In the genomic region with DNA sequence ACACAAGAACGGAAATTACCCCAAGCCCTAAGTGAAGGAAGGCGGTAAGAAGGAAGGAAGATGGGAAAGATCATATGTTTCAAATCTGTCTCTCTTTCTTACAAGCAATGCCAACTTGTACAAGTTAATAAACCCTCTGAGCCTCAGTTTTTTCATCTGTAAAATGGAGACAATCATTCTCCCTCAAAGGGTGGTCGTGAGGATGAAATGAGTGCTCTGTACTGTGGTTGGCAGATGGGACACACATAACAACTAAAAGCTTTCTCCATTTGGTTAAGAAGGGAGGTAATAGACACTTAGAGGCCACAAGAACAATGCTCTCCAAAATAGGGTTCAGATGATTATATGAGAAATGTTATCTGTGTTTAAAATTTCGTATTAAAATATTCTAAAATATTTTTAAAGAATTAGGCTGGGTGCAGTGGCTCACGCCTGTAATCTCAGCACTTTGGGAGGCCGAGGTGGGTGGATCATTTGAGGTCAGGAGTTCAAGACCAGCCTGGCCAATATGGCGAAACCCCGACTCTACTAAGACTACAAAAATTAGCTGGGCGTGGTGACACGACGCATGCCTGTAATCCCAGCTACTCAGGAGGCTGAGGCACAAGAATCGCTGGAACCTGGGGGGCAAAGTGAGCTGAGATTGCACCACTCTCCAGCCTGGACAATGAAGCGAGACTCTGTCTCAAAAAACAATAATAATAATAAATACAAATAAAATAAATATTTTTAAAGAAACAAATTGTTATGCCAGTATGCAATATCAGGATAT, we compare ENCODE assay signal across 11 cellular contexts.
DNase-seq lines count a peak whose midpoint lies in the region; ATAC-seq and TF ChIP-seq lines count a peak whose summit lies in the region.
"Had no signal": no experiment of that assay in that cellular context is flagged by ENCODE, and none has a peak within 500 bp of the region (broad histone marks: within the 10 kb centered on the region; RNA-seq: fewer than 3 reads in every experiment).

No MANE protein-coding gene starts in this region.

- H3K27me3 ChIP-seq in muscle layer of colon (ENCODE audit: control insufficient read depth in 1 of 2, insufficient read depth in 2 of 2, low read length in 2 of 2) (no peaks in the 10 kb centered on the region), transverse colon (no peaks in the 10 kb centered on the region)

- POLR2A ChIA-PET in naive thymus-derived CD8-positive, alpha-beta T cell (lab: Charles Lee): no interaction called here

- no peak overlapping the region for H3K9ac ChIP-seq in muscle layer of colon (ENCODE audit: low read length)

- H3K4me3 Mint-ChIP-seq in activated CD4-positive, alpha-beta T cell treated with anti-CD3 and anti-CD28 coated beads, Interleukin-2, amount 10 ng/mL, durations not matched to agents 24 days and 14 days: no peak overlapping the region
- H3K4me3 Mint-ChIP-seq in brain: peak overlapping the region in 1 of 5 experiments; percentile 22
- H3K4me3 Mint-ChIP-seq in naive thymus-derived CD8-positive, alpha-beta T cell: no peak overlapping the region

- H3K9me3 ChIP-seq in muscle layer of colon (ENCODE audit: low read length) (no peaks in the 10 kb centered on the region), transverse colon (no peaks in the 10 kb centered on the region)
- H3K9me3 ChIP-seq: mucosa of descending colon had no signal

- no peak for DNase-seq in activated CD4-positive, alpha-beta T cell treated with anti-CD3 and anti-CD28 coated beads, Interleukin-2, amount 10 ng/mL, durations not matched to agents 24 days and 14 days
- DNase-seq in activated CD4-positive, alpha-beta T cell treated with anti-CD3 and anti-CD28 coated beads for 48 hours: no peak
- DNase-seq in transverse colon: no peak
- no peak for DNase-seq in naive thymus-derived CD8-positive, alpha-beta T cell
- no peak for DNase-seq in activated CD4-positive, alpha-beta T cell treated with anti-CD3 and anti-CD28 coated beads, Interleukin-2, amount 50 U/mL, for 1 hour
- no peak for DNase-seq in midbrain (lab: John Stamatoyannopoulos, UW)
- DNase-seq: activated naive CD4-positive, alpha-beta T cell treated with anti-CD3 and anti-CD28 coated beads, Interleukin-2, amount 50 U/mL, for 16 hours; mucosa of descending colon; NCI-H2107 had no signal

- H3K36me3 ChIP-seq in muscle layer of colon (ENCODE audit: insufficient read depth, low read length) (no peaks in the 10 kb centered on the region), transverse colon (no peaks in the 10 kb centered on the region)

- 88 to 90% methylated on average over 8 to 13 of the region's 13 CpGs for WGBS in transverse colon (ENCODE audit: low coverage in 1 of 2), 2 donors

- H3K4me3 ChIP-seq in muscle layer of colon (ENCODE audit: low read depth in 1 of 2, low read length in 2 of 2): peak overlapping the region in 1 of 2 donors; percentile 32
- H3K4me3 ChIP-seq in transverse colon: no peak overlapping the region
- H3K4me3 ChIP-seq: mucosa of descending colon had no signal

- H3K27me3 Mint-ChIP-seq in activated CD4-positive, alpha-beta T cell treated with anti-CD3 and anti-CD28 coated beads, Interleukin-2, amount 10 ng/mL, durations not matched to agents 24 days and 14 days: no peaks in the 10 kb centered on the region
- H3K27me3 Mint-ChIP-seq in brain: no peaks in the 10 kb centered on the region
- peaks cover 0 to 10% (median 3%) of the 10 kb centered on the region in 5 donors for H3K27me3 Mint-ChIP-seq in naive thymus-derived CD8-positive, alpha-beta T cell

- H3K27ac ChIP-seq in muscle layer of colon (ENCODE audit: low read depth, low read length) (peak overlapping the region; percentile 76), transverse colon (peak overlapping the region; percentile 49 to 73 (median 62))

- TF ChIP-seq CTCF in brain (conservative IDR thresholded peaks at IDR 0.05): no peak
- TF ChIP-seq CTCF in transverse colon (IDR thresholded peaks at IDR 0.05): no peak

- no peak for TF ChIP-seq POLR2A in transverse colon (IDR thresholded peaks at IDR 0.05)

- TF ChIP-seq EP300 in transverse colon (IDR thresholded peaks at IDR 0.05; ENCODE audit: low read depth): no peak

- H3K36me3 Mint-ChIP-seq in activated CD4-positive, alpha-beta T cell treated with anti-CD3 and anti-CD28 coated beads, Interleukin-2, amount 10 ng/mL, durations not matched to agents 24 days and 14 days (ENCODE audit: low read depth): peaks cover 4% of the 10 kb centered on the region
- H3K36me3 Mint-ChIP-seq in brain: no peaks in the 10 kb centered on the region
- no peaks in the 10 kb centered on the region for H3K36me3 Mint-ChIP-seq in naive thymus-derived CD8-positive, alpha-beta T cell

- peak overlapping the region; percentile 64 for H3K27ac Mint-ChIP-seq in activated CD4-positive, alpha-beta T cell treated with anti-CD3 and anti-CD28 coated beads, Interleukin-2, amount 10 ng/mL, durations not matched to agents 24 days and 14 days
- H3K27ac Mint-ChIP-seq in brain: peak overlapping the region in 3 of 5 experiments; percentile 53 to 91 (median 84)
- no peak overlapping the region for H3K27ac Mint-ChIP-seq in naive thymus-derived CD8-positive, alpha-beta T cell

- H3K4me1 ChIP-seq in muscle layer of colon (ENCODE audit: insufficient read depth, low read length): peaks cover 83% of the 10 kb centered on the region
- peaks cover 15 to 73% (median 24%) of the 10 kb centered on the region in 4 donors for H3K4me1 ChIP-seq in transverse colon

- no peak for ATAC-seq in naive thymus-derived CD8-positive, alpha-beta T cell

- peaks cover 19% of the 10 kb centered on the region for H3K4me1 Mint-ChIP-seq in activated CD4-positive, alpha-beta T cell treated with anti-CD3 and anti-CD28 coated beads, Interleukin-2, amount 10 ng/mL, durations not matched to agents 24 days and 14 days
- peaks cover 62% of the 10 kb centered on the region for H3K4me1 Mint-ChIP-seq in brain
- H3K4me1 Mint-ChIP-seq in naive thymus-derived CD8-positive, alpha-beta T cell: peaks cover 0 to 8% (median 3%) of the 10 kb centered on the region in 4 donors

- intact Hi-C loops in activated CD4-positive, alpha-beta T cell treated with anti-CD3 and anti-CD28 coated beads, Interleukin-2, amount 10 ng/mL, durations not matched to agents 24 days and 14 days (cut with micrococcal nuclease): no loop called here
- intact Hi-C loops in transverse colon (cut with DNase I; ENCODE audit: low total_unique reads): no loop called here

- no peaks in the 10 kb centered on the region for H3K9me3 Mint-ChIP-seq in activated CD4-positive, alpha-beta T cell treated with anti-CD3 and anti-CD28 coated beads, Interleukin-2, amount 10 ng/mL, durations not matched to agents 24 days and 14 days
- H3K9me3 Mint-ChIP-seq in brain: no peaks in the 10 kb centered on the region
- peaks cover 0 to 2% (median 0%) of the 10 kb centered on the region in 9 donors for H3K9me3 Mint-ChIP-seq in naive thymus-derived CD8-positive, alpha-beta T cell

- in situ Hi-C loops in transverse colon (cut with MboI; ENCODE audit: low pct_ligation_motif_present in 1 of 4, low pct_unique_long_range_greater_than_20kb in 1 of 4, low sequenced_read_pairs in 3 of 4): no loop called here

Comparison
In these comparisons a context has a peak if more than half of its experiments do, and no peak if none do; other contexts are left out.
1. H3K27ac Mint-ChIP-seq: peak in activated CD4-positive, alpha-beta T cell treated with anti-CD3 and anti-CD28 coated beads, Interleukin-2, amount 10 ng/mL, durations not matched to agents 24 days and 14 days (single experiment) and brain (3 of 5); none in naive thymus-derived CD8-positive, alpha-beta T cell (0 of 10).